11 cellular contexts compared by ENCODE assay signal in genomic region chr4:2803624-2804448, GRCh38. TPM values are rescaled to one million over a fixed set of nuclear protein-coding genes. Genes with fewer than 3 reads are reported as not detected.
DNase-seq lines count a peak whose midpoint lies in the region; ATAC-seq lines count a peak whose summit lies in the region.
"Had no signal": no experiment of that assay in that cellular context is flagged by ENCODE, and none has a peak within 500 bp of the region (broad histone marks: within the 10 kb centered on the region; RNA-seq: fewer than 3 reads in every experiment).

No MANE protein-coding gene starts in this region.

- DNase-seq in HT1080 (ENCODE audit: low read depth) (peak; percentile 32), RPMI7951 (ENCODE audit: low read depth) (peak; percentile 62), left cardiac atrium (peak; percentile 46), NCI-H1417 treated with DMSO at 0.1 percent for 48 hours (lab: John Stamatoyannopoulos, UW) (no peak), NCI-H226 (no peak)
- DNase-seq in stimulated activated naive B cell treated with anti-CD40 and anti-IgM and Interleukin-4, amounts not matched to agents 10 μg/mL and 1 μg/mL and 100 μg/mL, for 72 hours, result no peak
- no peak for DNase-seq in activated CD8-positive, alpha-beta T cell treated with anti-CD3 and anti-CD28 coated beads, Interleukin-2, amount 10 ng/mL, durations not matched to agents 7 days and 5 days
- DNase-seq: activated naive CD4-positive, alpha-beta T cell treated with Interleukin-2 at 50 U/mL for 16 hours; DND-41; NCI-H1436 treated with DMSO at 0.1 percent for 48 hours; SHP77 had no signal

- peaks cover 6 to 18% of the 10 kb centered on the region in 2 donors for H3K36me3 Mint-ChIP-seq in stimulated activated naive B cell treated with anti-CD40 and anti-IgM and Interleukin-4, amounts not matched to agents 10 μg/mL and 1 μg/mL and 100 μg/mL, for 72 hours
- H3K36me3 Mint-ChIP-seq in activated CD8-positive, alpha-beta T cell treated with anti-CD3 and anti-CD28 coated beads, Interleukin-2, amount 10 ng/mL, durations not matched to agents 7 days and 5 days (ENCODE audit: low read depth), result peaks cover 3% of the 10 kb centered on the region

- no peak overlapping the region for H3K4me3 Mint-ChIP-seq in stimulated activated naive B cell treated with anti-CD40 and anti-IgM and Interleukin-4, amounts not matched to agents 10 μg/mL and 1 μg/mL and 100 μg/mL, for 72 hours
- H3K4me3 Mint-ChIP-seq in activated CD8-positive, alpha-beta T cell treated with anti-CD3 and anti-CD28 coated beads, Interleukin-2, amount 10 ng/mL, durations not matched to agents 7 days and 5 days, result no peak overlapping the region

- H3K27ac Mint-ChIP-seq in stimulated activated naive B cell treated with anti-CD40 and anti-IgM and Interleukin-4, amounts not matched to agents 10 μg/mL and 1 μg/mL and 100 μg/mL, for 72 hours, result peak overlapping the region; percentile 84
- H3K27ac Mint-ChIP-seq in activated CD8-positive, alpha-beta T cell treated with anti-CD3 and anti-CD28 coated beads, Interleukin-2, amount 10 ng/mL, durations not matched to agents 7 days and 5 days, result no peak overlapping the region

- peaks cover 64 to 89% of the 10 kb centered on the region in 2 donors for H3K4me1 Mint-ChIP-seq in stimulated activated naive B cell treated with anti-CD40 and anti-IgM and Interleukin-4, amounts not matched to agents 10 μg/mL and 1 μg/mL and 100 μg/mL, for 72 hours
- peaks cover 27% of the 10 kb centered on the region for H3K4me1 Mint-ChIP-seq in activated CD8-positive, alpha-beta T cell treated with anti-CD3 and anti-CD28 coated beads, Interleukin-2, amount 10 ng/mL, durations not matched to agents 7 days and 5 days (ENCODE audit: low read depth)

- no peaks in the 10 kb centered on the region for H3K9me3 Mint-ChIP-seq in stimulated activated naive B cell treated with anti-CD40 and anti-IgM and Interleukin-4, amounts not matched to agents 10 μg/mL and 1 μg/mL and 100 μg/mL, for 72 hours
- no peaks in the 10 kb centered on the region for H3K9me3 Mint-ChIP-seq in activated CD8-positive, alpha-beta T cell treated with anti-CD3 and anti-CD28 coated beads, Interleukin-2, amount 10 ng/mL, durations not matched to agents 7 days and 5 days (ENCODE audit: insufficient read depth)

- POLR2A ChIA-PET in activated CD8-positive, alpha-beta T cell treated with anti-CD3 and anti-CD28 coated beads, Interleukin-2, amount 10 ng/mL, durations not matched to agents 7 days and 5 days (lab: Charles Lee), result interaction anchor here (1.3 kb wide), 1 partner anchor 8 kb away, joined by 8 read pairs; no protein-coding TSS in a partner anchor

- no peak for ATAC-seq in left cardiac atrium
- ATAC-seq in stimulated activated naive B cell treated with anti-CD40 and anti-IgM and Interleukin-4, amounts not matched to agents 10 μg/mL and 1 μg/mL and 100 μg/mL, for 72 hours (replicated peaks), result no peak
- ATAC-seq in activated CD8-positive, alpha-beta T cell treated with anti-CD3 and anti-CD28 coated beads, Interleukin-2, amount 10 ng/mL, durations not matched to agents 7 days and 5 days, result no peak

- intact Hi-C loops in left cardiac atrium (cut with DNase I), result no loop called here

- H3K27me3 Mint-ChIP-seq in stimulated activated naive B cell treated with anti-CD40 and anti-IgM and Interleukin-4, amounts not matched to agents 10 μg/mL and 1 μg/mL and 100 μg/mL, for 72 hours, result no peaks in the 10 kb centered on the region
- no peaks in the 10 kb centered on the region for H3K27me3 Mint-ChIP-seq in activated CD8-positive, alpha-beta T cell treated with anti-CD3 and anti-CD28 coated beads, Interleukin-2, amount 10 ng/mL, durations not matched to agents 7 days and 5 days (ENCODE audit: low read depth)

- CTCF ChIA-PET in activated CD8-positive, alpha-beta T cell treated with anti-CD3 and anti-CD28 coated beads, Interleukin-2, amount 10 ng/mL, durations not matched to agents 7 days and 5 days (lab: Charles Lee), result interaction anchor here (0.7 kb wide), 1 partner anchor 18 kb away, joined by 3 read pairs; no protein-coding TSS in a partner anchor

RNA-seq across cellular contexts. Expression of gene SH3BP2, which starts 11.0 kb away (rescaled TPM):
- total RNA-seq in HT1080 (2014; rRNA removed; shearing (Covaris generic)), result 25.3 and 35.1 TPM in 2 replicates
- polyA plus RNA-seq in HT1080 (2015; cell fraction: cytosol; rRNA removed), result 13.9 and 14.8 TPM in 2 replicates
- polyA plus RNA-seq in HT1080 (2015; cell fraction: nucleus; rRNA removed), result 64.3 and 75.6 TPM in 2 replicates
- total RNA-seq in RPMI7951 (2014; rRNA removed; shearing (Covaris generic)), result 22.0 and 24.8 TPM in 2 replicates
- 10 to 100 TPM; 28.3 to 28.5 TPM for total RNA-seq in left cardiac atrium
- 10 to 100 TPM; 88.2 to 93.0 TPM for total RNA-seq in activated CD8-positive, alpha-beta T cell treated with anti-CD3 and anti-CD28 coated beads, Interleukin-2, amount 10 ng/mL, durations not matched to agents 7 days and 5 days

RNA-seq across cellular contexts. Expression of gene ADD1, which starts 39.8 kb away (rescaled TPM):
- total RNA-seq in HT1080 (2014; rRNA removed; shearing (Covaris generic)), result 102 and 129 TPM in 2 replicates
- polyA plus RNA-seq in HT1080 (2015; cell fraction: cytosol; rRNA removed), result 66.5 and 81.5 TPM in 2 replicates
- 107 and 115 TPM in 2 replicates for polyA plus RNA-seq in HT1080 (2015; cell fraction: nucleus; rRNA removed)
- 115 and 136 TPM in 2 replicates for total RNA-seq in RPMI7951 (2014; rRNA removed; shearing (Covaris generic))
- 100 to 1,000 TPM; 200 to 209 TPM for total RNA-seq in left cardiac atrium
- total RNA-seq in activated CD8-positive, alpha-beta T cell treated with anti-CD3 and anti-CD28 coated beads, Interleukin-2, amount 10 ng/mL, durations not matched to agents 7 days and 5 days, result 100 to 1,000 TPM; 252 to 255 TPM

RNA-seq across cellular contexts. Expression of gene TNIP2, which starts 47.7 kb away (rescaled TPM):
- 62.4 and 72.5 TPM in 2 replicates for total RNA-seq in HT1080 (2014; rRNA removed; shearing (Covaris generic))
- polyA plus RNA-seq in HT1080 (2015; cell fraction: cytosol; rRNA removed), result 54.2 and 54.8 TPM in 2 replicates
- 52.2 and 56.0 TPM in 2 replicates for polyA plus RNA-seq in HT1080 (2015; cell fraction: nucleus; rRNA removed)
- 21.7 and 23.3 TPM in 2 replicates for total RNA-seq in RPMI7951 (2014; rRNA removed; shearing (Covaris generic))
- total RNA-seq in left cardiac atrium, result 10 to 100 TPM; 23.2 to 31.4 TPM
- 10 to 100 TPM; 42.3 to 44.3 TPM for total RNA-seq in activated CD8-positive, alpha-beta T cell treated with anti-CD3 and anti-CD28 coated beads, Interleukin-2, amount 10 ng/mL, durations not matched to agents 7 days and 5 days

Comparison
In these comparisons a context has a peak if more than half of its experiments do, and no peak if none do; other contexts are left out.
1. DNase-seq: peak in HT1080 (single experiment), RPMI7951 (single experiment) and left cardiac atrium (single experiment); none in stimulated activated naive B cell treated with anti-CD40 and anti-IgM and Interleukin-4, amounts not matched to agents 10 μg/mL and 1 μg/mL and 100 μg/mL, for 72 hours (single experiment), NCI-H1417 treated with DMSO at 0.1 percent for 48 hours (single experiment), activated CD8-positive, alpha-beta T cell treated with anti-CD3 and anti-CD28 coated beads, Interleukin-2, amount 10 ng/mL, durations not matched to agents 7 days and 5 days (single experiment) and NCI-H226 (single experiment).